Comparison of ENCODE assay signal across 14 cellular contexts in genomic region chr16:73356401-73357079, GRCh38.
A peak's percentile ranks its signal among the peaks of the same experiment; 100 is the strongest.
DNase-seq lines count a peak whose midpoint lies in the region; ATAC-seq and TF ChIP-seq lines count a peak whose summit lies in the region.
"Had no signal": no experiment of that assay in that cellular context is flagged by ENCODE, and none has a peak within 500 bp of the region (broad histone marks: within the 10 kb centered on the region; RNA-seq: fewer than 3 reads in every experiment).

No MANE protein-coding gene starts in this region.

- no peaks in the 10 kb centered on the region for H3K79me1 ChIP-seq in mesendoderm (ENCODE audit: low read length)

- ATAC-seq in GM23338, result peak; percentile 83
- ATAC-seq in GM18511 (IDR thresholded peaks at IDR 0.05; ENCODE audit: unreplicated experiment), result no peak
- ATAC-seq in stimulated activated naive CD8-positive, alpha-beta T cell treated with anti-CD3 and anti-CD28 coated beads, Interleukin-15, amount 100 ng/mL, for 72 hours, result no peak
- ATAC-seq: HCT116 had no signal

- no peak overlapping the region for H2AK5ac ChIP-seq in mesendoderm (ENCODE audit: low read length)

- H3K4me1 Mint-ChIP-seq in GM23338, result peaks cover 21% of the 10 kb centered on the region
- H3K4me1 Mint-ChIP-seq in stimulated activated naive CD8-positive, alpha-beta T cell treated with anti-CD3 and anti-CD28 coated beads, Interleukin-15, amount 100 ng/mL, for 72 hours, result no peaks in the 10 kb centered on the region
- H3K4me1 Mint-ChIP-seq: CD4-positive, CD25-positive, alpha-beta regulatory T cell; IgD-negative memory B cell had no signal

- H3K18ac ChIP-seq in mesendoderm (ENCODE audit: low read length), result no peak overlapping the region

- no peaks in the 10 kb centered on the region for H3K9me3 ChIP-seq in NT2/D1 (ENCODE audit: insufficient read depth, low read length)
- H3K9me3 ChIP-seq: BLaER1 treated with 17β-estradiol and CSF1 and Interleukin-3, amounts not matched to agents 10 nM and 100 nM had no signal

- H3K9me3 Mint-ChIP-seq in GM23338, result no peaks in the 10 kb centered on the region
- H3K9me3 Mint-ChIP-seq in stimulated activated naive CD8-positive, alpha-beta T cell treated with anti-CD3 and anti-CD28 coated beads, Interleukin-15, amount 100 ng/mL, for 72 hours, result no peaks in the 10 kb centered on the region
- H3K9me3 Mint-ChIP-seq: IgD-negative memory B cell had no signal

- H3K9ac ChIP-seq in NT2/D1 (ENCODE audit: insufficient read length, low read depth) (no peak overlapping the region), mesendoderm (ENCODE audit: low read length) (no peak overlapping the region)
- H3K9ac ChIP-seq: BLaER1 treated with 17β-estradiol and CSF1 and Interleukin-3, amounts not matched to agents 10 nM and 100 nM; GM23248 had no signal

- H3K9me2 ChIP-seq in GM23338 (ENCODE audit: insufficient read depth), result peaks cover 16% of the 10 kb centered on the region

- no peak overlapping the region for H2AFZ ChIP-seq in GM23338
- H2AFZ ChIP-seq: GM23248 had no signal

- no peak overlapping the region for H2BK5ac ChIP-seq in mesendoderm (ENCODE audit: low read length)

- H3K27ac ChIP-seq in GM23338 (ENCODE audit: low read depth), result no peak overlapping the region
- H3K27ac ChIP-seq in mesendoderm (ENCODE audit: low read depth, low read length), result no peak overlapping the region
- H3K27ac ChIP-seq: BLaER1 treated with 17β-estradiol and CSF1 and Interleukin-3, amounts not matched to agents 10 nM and 100 nM; GM23248 had no signal

- no peak overlapping the region; the same call in 1 of the 2 replicates for H3K27ac Mint-ChIP-seq in GM23338
- no peak overlapping the region for H3K27ac Mint-ChIP-seq in stimulated activated naive CD8-positive, alpha-beta T cell treated with anti-CD3 and anti-CD28 coated beads, Interleukin-15, amount 100 ng/mL, for 72 hours
- H3K27ac Mint-ChIP-seq: CD4-positive, CD25-positive, alpha-beta regulatory T cell had no signal

- no peaks in the 10 kb centered on the region for H3K36me3 ChIP-seq in GM23338 (ENCODE audit: insufficient read depth)
- H3K36me3 ChIP-seq in NT2/D1 (ENCODE audit: insufficient read depth, insufficient read length, low read length), result no peaks in the 10 kb centered on the region
- no peaks in the 10 kb centered on the region for H3K36me3 ChIP-seq in mesendoderm (ENCODE audit: control insufficient read depth, insufficient read depth, low read length)
- H3K36me3 ChIP-seq: BLaER1 treated with 17β-estradiol and CSF1 and Interleukin-3, amounts not matched to agents 10 nM and 100 nM had no signal

- no peaks in the 10 kb centered on the region for H3K79me2 ChIP-seq in GM23338 (replicated peaks; ENCODE audit: insufficient read depth)
- no peaks in the 10 kb centered on the region for H3K79me2 ChIP-seq in mesendoderm (ENCODE audit: control insufficient read depth, insufficient read depth, low read length)

- H3K36me3 Mint-ChIP-seq in GM23338 (ENCODE audit: low read depth), result no peaks in the 10 kb centered on the region; the same call in 2 of the 3 replicates
- H3K36me3 Mint-ChIP-seq: CD4-positive, CD25-positive, alpha-beta regulatory T cell; IgD-negative memory B cell had no signal

- H2BK120ac ChIP-seq in mesendoderm (ENCODE audit: low read depth, low read length), result no peak overlapping the region

- no peak overlapping the region for H3K56ac ChIP-seq in mesendoderm (ENCODE audit: low read length)

- H3K27me3 ChIP-seq in GM23338 (ENCODE audit: insufficient read depth), result no peaks in the 10 kb centered on the region
- H3K27me3 ChIP-seq in NT2/D1 (ENCODE audit: insufficient read depth, insufficient read length), result no peaks in the 10 kb centered on the region
- H3K27me3 ChIP-seq in mesendoderm (ENCODE audit: insufficient read depth, low read length, poor library complexity), result no peaks in the 10 kb centered on the region
- H3K27me3 ChIP-seq: BLaER1 treated with 17β-estradiol and CSF1 and Interleukin-3, amounts not matched to agents 10 nM and 100 nM had no signal

- no peak overlapping the region for H4K8ac ChIP-seq in mesendoderm (ENCODE audit: low read depth, low read length)

- H3K4me2 ChIP-seq in GM23338 (no peak overlapping the region), mesendoderm (ENCODE audit: low read length) (no peak overlapping the region)
- H3K4me2 ChIP-seq: BLaER1 treated with 17β-estradiol and CSF1 and Interleukin-3, amounts not matched to agents 10 nM and 100 nM had no signal

- TF ChIP-seq CTCF in GM23338 (conservative IDR thresholded peaks at IDR 0.05; ENCODE audit: low read depth in 2 of 2), result no peak

- WGBS in mesendoderm (ENCODE audit: extremely low coverage, insufficient coverage, low lambda C conversion rate), result no CpG with 5 or more reads among the region's 13 CpGs

- H3K4me1 ChIP-seq in GM23338 (ENCODE audit: insufficient read depth), result peaks cover 14% of the 10 kb centered on the region
- peaks cover 8% of the 10 kb centered on the region for H3K4me1 ChIP-seq in NT2/D1 (ENCODE audit: insufficient read depth, insufficient read length)
- H3K4me1 ChIP-seq in mesendoderm (ENCODE audit: control insufficient read depth, low read depth, low read length), result no peaks in the 10 kb centered on the region
- H3K4me1 ChIP-seq: BLaER1 treated with 17β-estradiol and CSF1 and Interleukin-3, amounts not matched to agents 10 nM and 100 nM had no signal

- H4K20me1 ChIP-seq in GM23338 (replicated peaks; ENCODE audit: insufficient read depth), result no peaks in the 10 kb centered on the region
- H4K20me1 ChIP-seq: BLaER1 treated with 17β-estradiol and CSF1 and Interleukin-3, amounts not matched to agents 10 nM and 100 nM had no signal

- H3K23ac ChIP-seq in mesendoderm (ENCODE audit: low read length), result no peak overlapping the region

- H4K5ac ChIP-seq in mesendoderm (ENCODE audit: low read length), result no peak overlapping the region

- H3K4me3 Mint-ChIP-seq in GM23338, result no peak overlapping the region; the same call in 2 of the 3 replicates
- H3K4me3 Mint-ChIP-seq in stimulated activated naive CD8-positive, alpha-beta T cell treated with anti-CD3 and anti-CD28 coated beads, Interleukin-15, amount 100 ng/mL, for 72 hours, result no peak overlapping the region
- H3K4me3 Mint-ChIP-seq: CD4-positive, CD25-positive, alpha-beta regulatory T cell; IgD-negative memory B cell had no signal

- H3K4ac ChIP-seq in mesendoderm (ENCODE audit: low read depth, low read length), result no peak overlapping the region

- DNase-seq in GM23338 (ENCODE audit: low spot score), result peak; percentile 40
- peak; percentile 81 for DNase-seq in NT2/D1 (ENCODE audit: low read depth, low spot score)
- DNase-seq in iPS DF 4.7 (ENCODE audit: extremely low read depth, low spot score), result peak; percentile 14
- DNase-seq in mesendoderm, result peak; percentile 8
- DNase-seq in GM19238 (ENCODE audit: insufficient read length, low spot score), result no peak
- no peak for DNase-seq in stimulated activated naive CD8-positive, alpha-beta T cell treated with anti-CD3 and anti-CD28 coated beads, Interleukin-15, amount 100 ng/mL, for 72 hours
- DNase-seq: ACHN; CD4-positive, CD25-positive, alpha-beta regulatory T cell; DMS53; GM23248 had no signal

- H3F3A ChIP-seq in GM23338 (replicated peaks; ENCODE audit: low read depth), result no peaks in the 10 kb centered on the region

- H2BK15ac ChIP-seq in mesendoderm (replicated peaks; ENCODE audit: low read depth), result no peak overlapping the region

- H3K4me3 ChIP-seq in GM23338 (no peak overlapping the region), NT2/D1 (ENCODE audit: insufficient read length, low read depth) (no peak overlapping the region), mesendoderm (ENCODE audit: low read length) (no peak overlapping the region)
- H3K4me3 ChIP-seq: BLaER1 treated with 17β-estradiol and CSF1 and Interleukin-3, amounts not matched to agents 10 nM and 100 nM; GM23248 had no signal

- H3K27me3 Mint-ChIP-seq in GM23338 (ENCODE audit: insufficient read depth, low read depth, poor library complexity), result peaks cover 4% of the 10 kb centered on the region
- H3K27me3 Mint-ChIP-seq in stimulated activated naive CD8-positive, alpha-beta T cell treated with anti-CD3 and anti-CD28 coated beads, Interleukin-15, amount 100 ng/mL, for 72 hours, result no peaks in the 10 kb centered on the region
- H3K27me3 Mint-ChIP-seq: CD4-positive, CD25-positive, alpha-beta regulatory T cell; IgD-negative memory B cell had no signal

TF ChIP-seq in GM23338, 12 proteins besides CTCF, POLR2A, EP300 and RAD21:
- TF ChIP-seq NANOG (IDR thresholded peaks at IDR 0.05; ENCODE audit: borderline replicate concordance) (0 out of 2 replicates have a peak, but pooled peaks have one; percentile 15), ZNF331 (CRISPR knock-in tag; IDR thresholded peaks at IDR 0.05; ENCODE audit: low read depth) (no peak)

Comparison
In these comparisons a context has a peak if more than half of its experiments do, and no peak if none do; other contexts are left out.
1. DNase-seq: peak in GM23338 (single experiment), NT2/D1 (single experiment), iPS DF 4.7 (single experiment) and mesendoderm (single experiment); none in GM19238 (single experiment) and stimulated activated naive CD8-positive, alpha-beta T cell treated with anti-CD3 and anti-CD28 coated beads, Interleukin-15, amount 100 ng/mL, for 72 hours (0 of 2).